8 cellular contexts compared by ENCODE assay signal in the genomic region with DNA sequence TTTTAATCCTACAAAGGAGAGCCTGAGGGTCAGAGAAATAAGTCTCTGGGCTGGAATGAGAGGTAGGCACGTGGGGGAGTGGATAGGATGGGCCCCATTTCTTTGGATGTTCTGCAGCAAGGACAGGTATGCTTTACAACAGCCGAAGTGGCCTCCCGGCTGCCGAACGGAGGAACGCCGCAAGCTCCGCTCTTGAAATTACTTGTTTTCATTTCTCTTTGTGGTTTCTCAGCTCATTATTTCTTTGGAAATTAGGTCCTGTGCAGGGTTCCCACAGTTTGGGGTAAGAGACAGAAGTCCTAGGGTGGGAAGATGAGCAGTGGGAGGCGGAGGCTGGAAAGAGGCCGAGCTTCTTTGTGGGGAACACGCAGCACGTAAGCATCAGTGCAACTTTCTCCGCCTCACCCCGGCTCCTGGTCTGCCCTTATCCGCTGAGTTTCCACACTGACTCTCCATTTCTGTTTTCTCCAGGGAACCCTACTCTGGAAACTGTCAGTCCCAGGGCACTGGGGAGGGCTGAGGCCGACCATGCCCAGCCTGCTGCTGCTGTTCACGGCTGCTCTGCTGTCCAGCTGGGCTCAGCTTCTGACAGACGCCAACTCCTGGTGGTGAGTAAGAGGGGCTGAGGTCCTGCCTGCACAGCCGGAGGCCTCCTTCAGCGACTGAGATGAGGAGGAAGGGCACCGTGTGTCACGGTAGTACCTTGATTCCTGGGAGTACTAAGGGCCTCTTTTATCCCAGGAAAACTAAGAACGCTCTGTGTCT. TPM values are rescaled to one million over a fixed set of nuclear protein-coding genes. Genes with fewer than 3 reads are reported as not detected.
DNase-seq lines count a peak whose midpoint lies in the region; ATAC-seq lines count a peak whose summit lies in the region.

No MANE protein-coding gene starts in this region.

- peak overlapping the region; percentile 28 for H3K4me3 Mint-ChIP-seq in activated CD8-positive, alpha-beta memory T cell treated with anti-CD3 and anti-CD28 coated beads, Interleukin-2, amount 10 ng/mL, durations not matched to agents 7 days and 5 days

- CTCF ChIA-PET in activated CD8-positive, alpha-beta memory T cell treated with anti-CD3 and anti-CD28 coated beads, Interleukin-2, amount 10 ng/mL, durations not matched to agents 7 days and 5 days (lab: Charles Lee) = interaction anchor here (0.8 to 2.2 kb wide), 6 partner anchors 12 to 513 kb away, joined by 3 to 9 read pairs (median 4); no protein-coding TSS in a partner anchor

- H3K27ac ChIP-seq in stomach smooth muscle (ENCODE audit: low read length) = no peak overlapping the region

- H3K27ac Mint-ChIP-seq in activated CD8-positive, alpha-beta memory T cell treated with anti-CD3 and anti-CD28 coated beads, Interleukin-2, amount 10 ng/mL, durations not matched to agents 7 days and 5 days = no peak overlapping the region

- H3K9me3 Mint-ChIP-seq in activated CD8-positive, alpha-beta memory T cell treated with anti-CD3 and anti-CD28 coated beads, Interleukin-2, amount 10 ng/mL, durations not matched to agents 7 days and 5 days (ENCODE audit: low read depth) = no peaks in the 10 kb centered on the region

- peaks cover 10% of the 10 kb centered on the region for H3K4me1 Mint-ChIP-seq in activated CD8-positive, alpha-beta memory T cell treated with anti-CD3 and anti-CD28 coated beads, Interleukin-2, amount 10 ng/mL, durations not matched to agents 7 days and 5 days

- no peak for DNase-seq in activated CD8-positive, alpha-beta memory T cell treated with anti-CD3 and anti-CD28 coated beads, Interleukin-2, amount 10 ng/mL, durations not matched to agents 7 days and 5 days
- no peak for DNase-seq in activated CD8-positive, alpha-beta memory T cell treated with anti-CD3 and anti-CD28 coated beads, Interleukin-2, amount 50 U/mL, for 4 hours
- DNase-seq in amniotic epithelial cell (ENCODE audit: low read depth) (peak; percentile 68), iris pigment epithelial cell (ENCODE audit: low read depth) (peak; percentile 31), SIG-M5 treated with dmso at 0.1 percent for 504 hours (lab: John Stamatoyannopoulos, UW; ENCODE audit: unreplicated experiment) (no peak)

- peaks cover 86% of the 10 kb centered on the region for H3K27me3 Mint-ChIP-seq in activated CD8-positive, alpha-beta memory T cell treated with anti-CD3 and anti-CD28 coated beads, Interleukin-2, amount 10 ng/mL, durations not matched to agents 7 days and 5 days

- ATAC-seq in activated CD8-positive, alpha-beta memory T cell treated with anti-CD3 and anti-CD28 coated beads, Interleukin-2, amount 10 ng/mL, durations not matched to agents 7 days and 5 days = no peak
- ATAC-seq in GM19467 (IDR thresholded peaks at IDR 0.05; ENCODE audit: unreplicated experiment) = no peak
- ATAC-seq in GM18517 (IDR thresholded peaks at IDR 0.05; ENCODE audit: unreplicated experiment) = no peak

- peaks cover 25% of the 10 kb centered on the region for H3K4me1 ChIP-seq in stomach smooth muscle (ENCODE audit: control insufficient read depth, insufficient read depth, low read length)

- peaks cover 0 to 2% of the 10 kb centered on the region in 2 donors for H3K27me3 ChIP-seq in stomach smooth muscle (ENCODE audit: control insufficient read depth in 1 of 2, insufficient read depth in 2 of 2, low read length in 2 of 2)

- no peak overlapping the region for H3K9ac ChIP-seq in stomach smooth muscle (ENCODE audit: low read length in 2 of 2)

- no peaks in the 10 kb centered on the region for H3K36me3 ChIP-seq in stomach smooth muscle (ENCODE audit: control insufficient read depth in 2 of 2, insufficient read depth in 2 of 2, low read length in 2 of 2)

- peak overlapping the region; percentile 62 to 75 for H3K4me3 ChIP-seq in stomach smooth muscle (ENCODE audit: low read length in 2 of 2)

- no peaks in the 10 kb centered on the region for H3K36me3 Mint-ChIP-seq in activated CD8-positive, alpha-beta memory T cell treated with anti-CD3 and anti-CD28 coated beads, Interleukin-2, amount 10 ng/mL, durations not matched to agents 7 days and 5 days

- no peaks in the 10 kb centered on the region for H3K9me3 ChIP-seq in stomach smooth muscle (ENCODE audit: control insufficient read depth in 2 of 2, low read length in 2 of 2)

RNA-seq across cellular contexts. Expression of a gene that starts 2.0 kb away (rescaled TPM):
- total RNA-seq in activated CD8-positive, alpha-beta memory T cell treated with anti-CD3 and anti-CD28 coated beads, Interleukin-2, amount 10 ng/mL, durations not matched to agents 7 days and 5 days = 1 to 10 TPM in 1 of 2 experiments, under 1 TPM in 1; 0.70 to 5.8 TPM

RNA-seq across cellular contexts. Expression of a gene that starts 36.6 kb away (rescaled TPM):
- 10 to 100 TPM; 28.2 to 33.4 TPM for total RNA-seq in activated CD8-positive, alpha-beta memory T cell treated with anti-CD3 and anti-CD28 coated beads, Interleukin-2, amount 10 ng/mL, durations not matched to agents 7 days and 5 days

RNA-seq across cellular contexts. Expression of a gene that starts 59.9 kb away (rescaled TPM):
- 10 to 100 TPM; 63.5 to 83.3 TPM for total RNA-seq in activated CD8-positive, alpha-beta memory T cell treated with anti-CD3 and anti-CD28 coated beads, Interleukin-2, amount 10 ng/mL, durations not matched to agents 7 days and 5 days

Comparison
In these comparisons a context has a peak if more than half of its experiments do, and no peak if none do; other contexts are left out.
1. DNase-seq: peak in amniotic epithelial cell (single experiment) and iris pigment epithelial cell (single experiment); none in activated CD8-positive, alpha-beta memory T cell treated with anti-CD3 and anti-CD28 coated beads, Interleukin-2, amount 10 ng/mL, durations not matched to agents 7 days and 5 days (single experiment), activated CD8-positive, alpha-beta memory T cell treated with anti-CD3 and anti-CD28 coated beads, Interleukin-2, amount 50 U/mL, for 4 hours (single experiment) and SIG-M5 treated with dmso at 0.1 percent for 504 hours (single experiment).